In the genomic region with DNA sequence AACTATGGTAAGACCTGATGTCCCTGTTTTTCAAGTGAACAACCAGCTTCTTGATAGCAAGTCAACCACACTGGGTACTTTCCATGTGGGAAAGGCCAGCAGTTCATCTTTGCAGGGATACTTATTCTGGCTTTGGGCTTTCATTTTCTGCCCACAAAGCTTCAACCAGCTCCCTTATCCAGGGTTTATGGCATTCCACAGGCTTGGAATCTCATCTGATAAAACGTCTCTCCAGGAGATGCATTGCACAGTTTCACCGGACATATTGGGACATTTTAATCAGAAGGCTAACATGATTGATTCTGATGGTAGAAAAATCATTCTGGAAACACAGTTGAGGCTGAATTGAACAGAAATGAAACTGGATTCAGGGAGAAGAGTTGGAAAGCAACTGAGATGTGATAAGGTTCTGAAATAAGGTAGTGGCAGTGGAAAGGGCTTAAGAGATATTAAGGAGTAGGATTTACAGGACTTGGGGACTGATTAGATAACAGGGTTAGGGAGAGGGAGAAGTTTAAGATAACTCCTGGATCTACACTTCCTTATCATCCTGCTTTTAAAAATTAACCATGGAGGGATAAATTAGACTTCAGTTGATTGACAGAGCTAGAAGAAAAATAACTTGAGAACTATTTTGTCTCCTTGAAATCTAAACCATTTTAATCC, we compare ENCODE assay signal across 1 cellular context.
TF ChIP-seq lines count a peak whose summit lies in the region.

No MANE protein-coding gene starts in this region.

TF ChIP-seq in H1, 55 proteins besides CTCF, POLR2A, EP300 and RAD21 (continued from another document):
- TF ChIP-seq, protein P1, sequence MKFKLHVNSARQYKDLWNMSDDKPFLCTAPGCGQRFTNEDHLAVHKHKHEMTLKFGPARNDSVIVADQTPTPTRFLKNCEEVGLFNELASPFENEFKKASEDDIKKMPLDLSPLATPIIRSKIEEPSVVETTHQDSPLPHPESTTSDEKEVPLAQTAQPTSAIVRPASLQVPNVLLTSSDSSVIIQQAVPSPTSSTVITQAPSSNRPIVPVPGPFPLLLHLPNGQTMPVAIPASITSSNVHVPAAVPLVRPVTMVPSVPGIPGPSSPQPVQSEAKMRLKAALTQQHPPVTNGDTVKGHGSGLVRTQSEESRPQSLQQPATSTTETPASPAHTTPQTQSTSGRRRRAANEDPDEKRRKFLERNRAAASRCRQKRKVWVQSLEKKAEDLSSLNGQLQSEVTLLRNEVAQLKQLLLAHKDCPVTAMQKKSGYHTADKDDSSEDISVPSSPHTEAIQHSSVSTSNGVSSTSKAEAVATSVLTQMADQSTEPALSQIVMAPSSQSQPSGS (IDR thresholded peaks at IDR 0.05; ENCODE audit: low read length), result no peak
- TF ChIP-seq NANOG (IDR thresholded peaks at IDR 0.05; ENCODE audit: insufficient read depth, low read depth, low read length, poor library complexity, severe bottlenecking), result no peak
- TF ChIP-seq KDM4A (IDR thresholded peaks at IDR 0.05; ENCODE audit: low read depth, low read length, severe bottlenecking), result no peak
- no peak for TF ChIP-seq KDM5A (IDR thresholded peaks at IDR 0.05; ENCODE audit: low read length)
- TF ChIP-seq CBX5 (IDR thresholded peaks at IDR 0.05; ENCODE audit: low read depth, low read length), result no peak
- no peak for TF ChIP-seq EGR1 (IDR thresholded peaks at IDR 0.05; ENCODE audit: borderline replicate concordance, low read depth, low read length)
- TF ChIP-seq POLR2AphosphoS5 (IDR thresholded peaks at IDR 0.05; ENCODE audit: low read depth, low read length), result no peak
- no peak for TF ChIP-seq CHD2 (IDR thresholded peaks at IDR 0.05; ENCODE audit: low read length)
- TF ChIP-seq BCL11A (IDR thresholded peaks at IDR 0.05; ENCODE audit: low read depth in 2 of 2, low read length in 2 of 2), result no peak
